ENCODE assay signal across 1 cellular context in genomic region chr1:155911156-155912055, GRCh38.
TF ChIP-seq lines count a peak whose summit lies in the region.

A gene with protein sequence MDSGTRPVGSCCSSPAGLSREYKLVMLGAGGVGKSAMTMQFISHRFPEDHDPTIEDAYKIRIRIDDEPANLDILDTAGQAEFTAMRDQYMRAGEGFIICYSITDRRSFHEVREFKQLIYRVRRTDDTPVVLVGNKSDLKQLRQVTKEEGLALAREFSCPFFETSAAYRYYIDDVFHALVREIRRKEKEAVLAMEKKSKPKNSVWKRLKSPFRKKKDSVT (minus strand): TSS chr1:155911349. CDS start chr1:155910761, 588 bp downstream.

TF ChIP-seq in HepG2, 621 proteins besides CTCF, POLR2A, EP300 and RAD21 (continued from another document and continues in another):
- TF ChIP-seq ZBED4 (CRISPR knock-in tag; IDR thresholded peaks at IDR 0.05; ENCODE audit: borderline replicate concordance) (peak; percentile 62; the same call in 1 of the 2 replicates), ZNF775 (CRISPR knock-in tag; IDR thresholded peaks at IDR 0.05; ENCODE audit: borderline replicate concordance) (no peak), THYN1 (CRISPR knock-in tag; IDR thresholded peaks at IDR 0.05; ENCODE audit: borderline replicate concordance, low read depth) (no peak), ZNF451 (CRISPR knock-in tag; IDR thresholded peaks at IDR 0.05) (no peak), ZNF746 (CRISPR knock-in tag; IDR thresholded peaks at IDR 0.05) (no peak), MAZ (IDR thresholded peaks at IDR 0.05; ENCODE audit: borderline replicate concordance, low read depth, low read length) (no peak), MAZ (CRISPR knock-in tag; IDR thresholded peaks at IDR 0.05; ENCODE audit: low read depth) (no peak), NFE2 (CRISPR knock-in tag; IDR thresholded peaks at IDR 0.05) (no peak), SATB2 (CRISPR knock-in tag; IDR thresholded peaks at IDR 0.05) (no peak), SNAPC4 (CRISPR knock-in tag; IDR thresholded peaks at IDR 0.05) (no peak), PITX1 (CRISPR knock-in tag; IDR thresholded peaks at IDR 0.05) (no peak), ZNF792 (CRISPR knock-in tag; IDR thresholded peaks at IDR 0.05) (0 out of 2 replicates have a peak, but pooled peaks have one; percentile 16), IRF9 (CRISPR knock-in tag; IDR thresholded peaks at IDR 0.05; ENCODE audit: borderline replicate concordance) (no peak), NFATC3 (CRISPR knock-in tag; IDR thresholded peaks at IDR 0.05) (no peak), FOXO4 (CRISPR knock-in tag; conservative IDR thresholded peaks at IDR 0.05) (no peak), ZNF510 (CRISPR knock-in tag; IDR thresholded peaks at IDR 0.05; ENCODE audit: low read depth) (no peak), ZNF724P (CRISPR knock-in tag; IDR thresholded peaks at IDR 0.05; ENCODE audit: borderline replicate concordance) (no peak), BCL6 (CRISPR knock-in tag; IDR thresholded peaks at IDR 0.05) (no peak), ZBTB20 (CRISPR knock-in tag; IDR thresholded peaks at IDR 0.05; ENCODE audit: borderline replicate concordance, low read depth) (0 out of 2 replicates have a peak, but pooled peaks have one; percentile 50), FOXA3 (CRISPR knock-in tag; IDR thresholded peaks at IDR 0.05) (no peak), MIXL1 (CRISPR knock-in tag; IDR thresholded peaks at IDR 0.05) (peak; percentile 52; the same call in 1 of the 2 replicates), ZNF564 (CRISPR knock-in tag; IDR thresholded peaks at IDR 0.05) (no peak), TOPORS (CRISPR knock-in tag; IDR thresholded peaks at IDR 0.05) (no peak), NR0B2 (CRISPR knock-in tag; IDR thresholded peaks at IDR 0.05) (no peak), LCORL (IDR thresholded peaks at IDR 0.05) (no peak), LCORL (CRISPR knock-in tag; IDR thresholded peaks at IDR 0.05) (peak; percentile 24; the same call in 1 of the 2 replicates), HNRNPK (IDR thresholded peaks at IDR 0.05; ENCODE audit: low read depth, low read length, poor library complexity, severe bottlenecking) (peak; percentile 77), ZNF639 (CRISPR knock-in tag; conservative IDR thresholded peaks at IDR 0.05) (peak; percentile 65; the same call in 1 of the 2 replicates), TRIM24 (CRISPR knock-in tag; IDR thresholded peaks at IDR 0.05) (no peak), ZC3H13 (CRISPR knock-in tag; IDR thresholded peaks at IDR 0.05) (no peak), JUN (CRISPR knock-in tag; IDR thresholded peaks at IDR 0.05) (no peak)
- TF ChIP-seq, protein P1, sequence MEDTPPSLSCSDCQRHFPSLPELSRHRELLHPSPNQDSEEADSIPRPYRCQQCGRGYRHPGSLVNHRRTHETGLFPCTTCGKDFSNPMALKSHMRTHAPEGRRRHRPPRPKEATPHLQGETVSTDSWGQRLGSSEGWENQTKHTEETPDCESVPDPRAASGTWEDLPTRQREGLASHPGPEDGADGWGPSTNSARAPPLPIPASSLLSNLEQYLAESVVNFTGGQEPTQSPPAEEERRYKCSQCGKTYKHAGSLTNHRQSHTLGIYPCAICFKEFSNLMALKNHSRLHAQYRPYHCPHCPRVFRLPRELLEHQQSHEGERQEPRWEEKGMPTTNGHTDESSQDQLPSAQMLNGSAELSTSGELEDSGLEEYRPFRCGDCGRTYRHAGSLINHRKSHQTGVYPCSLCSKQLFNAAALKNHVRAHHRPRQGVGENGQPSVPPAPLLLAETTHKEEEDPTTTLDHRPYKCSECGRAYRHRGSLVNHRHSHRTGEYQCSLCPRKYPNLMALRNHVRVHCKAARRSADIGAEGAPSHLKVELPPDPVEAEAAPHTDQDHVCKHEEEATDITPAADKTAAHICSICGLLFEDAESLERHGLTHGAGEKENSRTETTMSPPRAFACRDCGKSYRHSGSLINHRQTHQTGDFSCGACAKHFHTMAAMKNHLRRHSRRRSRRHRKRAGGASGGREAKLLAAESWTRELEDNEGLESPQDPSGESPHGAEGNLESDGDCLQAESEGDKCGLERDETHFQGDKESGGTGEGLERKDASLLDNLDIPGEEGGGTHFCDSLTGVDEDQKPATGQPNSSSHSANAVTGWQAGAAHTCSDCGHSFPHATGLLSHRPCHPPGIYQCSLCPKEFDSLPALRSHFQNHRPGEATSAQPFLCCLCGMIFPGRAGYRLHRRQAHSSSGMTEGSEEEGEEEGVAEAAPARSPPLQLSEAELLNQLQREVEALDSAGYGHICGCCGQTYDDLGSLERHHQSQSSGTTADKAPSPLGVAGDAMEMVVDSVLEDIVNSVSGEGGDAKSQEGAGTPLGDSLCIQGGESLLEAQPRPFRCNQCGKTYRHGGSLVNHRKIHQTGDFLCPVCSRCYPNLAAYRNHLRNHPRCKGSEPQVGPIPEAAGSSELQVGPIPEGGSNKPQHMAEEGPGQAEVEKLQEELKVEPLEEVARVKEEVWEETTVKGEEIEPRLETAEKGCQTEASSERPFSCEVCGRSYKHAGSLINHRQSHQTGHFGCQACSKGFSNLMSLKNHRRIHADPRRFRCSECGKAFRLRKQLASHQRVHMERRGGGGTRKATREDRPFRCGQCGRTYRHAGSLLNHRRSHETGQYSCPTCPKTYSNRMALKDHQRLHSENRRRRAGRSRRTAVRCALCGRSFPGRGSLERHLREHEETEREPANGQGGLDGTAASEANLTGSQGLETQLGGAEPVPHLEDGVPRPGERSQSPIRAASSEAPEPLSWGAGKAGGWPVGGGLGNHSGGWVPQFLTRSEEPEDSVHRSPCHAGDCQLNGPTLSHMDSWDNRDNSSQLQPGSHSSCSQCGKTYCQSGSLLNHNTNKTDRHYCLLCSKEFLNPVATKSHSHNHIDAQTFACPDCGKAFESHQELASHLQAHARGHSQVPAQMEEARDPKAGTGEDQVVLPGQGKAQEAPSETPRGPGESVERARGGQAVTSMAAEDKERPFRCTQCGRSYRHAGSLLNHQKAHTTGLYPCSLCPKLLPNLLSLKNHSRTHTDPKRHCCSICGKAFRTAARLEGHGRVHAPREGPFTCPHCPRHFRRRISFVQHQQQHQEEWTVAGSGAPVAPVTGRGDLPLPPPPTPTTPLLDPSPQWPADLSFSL (CRISPR knock-in tag; IDR thresholded peaks at IDR 0.05): no peak
- TF ChIP-seq, protein P2, sequence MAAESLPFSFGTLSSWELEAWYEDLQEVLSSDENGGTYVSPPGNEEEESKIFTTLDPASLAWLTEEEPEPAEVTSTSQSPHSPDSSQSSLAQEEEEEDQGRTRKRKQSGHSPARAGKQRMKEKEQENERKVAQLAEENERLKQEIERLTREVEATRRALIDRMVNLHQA (CRISPR knock-in tag; IDR thresholded peaks at IDR 0.05): no peak
- TF ChIP-seq, protein P3, sequence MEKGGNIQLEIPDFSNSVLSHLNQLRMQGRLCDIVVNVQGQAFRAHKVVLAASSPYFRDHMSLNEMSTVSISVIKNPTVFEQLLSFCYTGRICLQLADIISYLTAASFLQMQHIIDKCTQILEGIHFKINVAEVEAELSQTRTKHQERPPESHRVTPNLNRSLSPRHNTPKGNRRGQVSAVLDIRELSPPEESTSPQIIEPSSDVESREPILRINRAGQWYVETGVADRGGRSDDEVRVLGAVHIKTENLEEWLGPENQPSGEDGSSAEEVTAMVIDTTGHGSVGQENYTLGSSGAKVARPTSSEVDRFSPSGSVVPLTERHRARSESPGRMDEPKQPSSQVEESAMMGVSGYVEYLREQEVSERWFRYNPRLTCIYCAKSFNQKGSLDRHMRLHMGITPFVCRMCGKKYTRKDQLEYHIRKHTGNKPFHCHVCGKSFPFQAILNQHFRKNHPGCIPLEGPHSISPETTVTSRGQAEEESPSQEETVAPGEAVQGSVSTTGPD (CRISPR knock-in tag; IDR thresholded peaks at IDR 0.05): no peak
